In the genomic region with DNA sequence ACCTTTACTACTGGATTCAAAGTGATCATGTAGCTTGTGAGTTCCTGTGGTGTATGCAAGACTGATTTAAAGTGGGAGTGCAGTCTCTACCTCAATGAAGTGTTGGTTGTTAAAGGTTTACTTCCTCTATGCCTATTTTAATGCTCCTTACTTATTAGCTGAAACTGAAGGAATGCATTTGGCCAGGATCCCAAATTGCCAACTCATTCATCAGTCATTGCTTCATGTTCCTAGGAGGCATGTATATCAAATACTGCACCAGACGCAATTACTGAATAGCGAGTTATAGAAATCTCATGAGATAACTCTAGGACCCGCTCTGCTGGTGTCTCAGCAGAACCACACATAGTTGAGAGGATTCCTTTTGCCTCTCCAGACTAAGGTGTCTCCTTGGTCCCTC, we compare ENCODE assay signal across 14 cellular contexts.
DNase-seq lines count a peak whose midpoint lies in the region; ATAC-seq and TF ChIP-seq lines count a peak whose summit lies in the region.
"Had no signal": no experiment of that assay in that cellular context is flagged by ENCODE, and none has a peak within 500 bp of the region (broad histone marks: within the 10 kb centered on the region; RNA-seq: fewer than 3 reads in every experiment).

No MANE protein-coding gene starts in this region.

- intact Hi-C loops in PC-3 (cut with micrococcal nuclease), result loop anchor here (1.0 to 2.0 kb wide), 3 partner anchors 34 to 64 kb away; no protein-coding TSS in a partner anchor
- intact Hi-C loops in cardiac septum (cut with DNase I), result no loop called here
- intact Hi-C loops in testis (cut with DNase I; ENCODE audit: low total_unique reads), result no loop called here

- POLR2A ChIA-PET in PC-3 (lab: Charles Lee; ENCODE audit: unreplicated experiment), result no interaction called here

- peak overlapping the region; percentile 45; the same call in 1 of the 2 replicates for H3K9ac ChIP-seq in PC-3 (ENCODE audit: low read length)

- H3K9me2 ChIP-seq in PC-3 (replicated peaks; ENCODE audit: low read length), result no peaks in the 10 kb centered on the region

- TF ChIP-seq CTCF in PC-3 (conservative IDR thresholded peaks at IDR 0.05; ENCODE audit: low read depth, low read length) (peak; percentile 58), testis (IDR thresholded peaks at IDR 0.05) (no peak)

- WGBS in testis, 2 donors, result 88 to 97% methylated on average over 3 of the region's 3 CpGs

- DNase-seq in Daoy (ENCODE audit: low read depth) (peak; percentile 67), PC-3 (peak; percentile 98), dedifferentiated amniotic fluid mesenchymal stem cell (ENCODE audit: extremely low spot score) (peak; percentile 36), myocyte (ENCODE audit: low read depth) (peak; percentile 36), cardiac septum (ENCODE audit: low spot score) (no peak), testis (no peak)
- DNase-seq: activated CD8-positive, alpha-beta memory T cell treated with anti-CD3 and anti-CD28 coated beads for 24 hours; gastrocnemius medialis; NCI-H2227 treated with DMSO at 0.1 percent for 48 hours; right lobe of liver; SW 1271 had no signal

- CTCF ChIA-PET in PC-3 (lab: Charles Lee), result interaction anchor here (0.6 to 1.1 kb wide), 4 partner anchors 32 to 69 kb away, joined by 3 to 6 read pairs (median 6); no protein-coding TSS in a partner anchor

- no peaks in the 10 kb centered on the region for H3K27me3 ChIP-seq in PC-3 (ENCODE audit: low read length)
- H3K27me3 ChIP-seq in testis, result no peaks in the 10 kb centered on the region
- H3K27me3 ChIP-seq: adrenal gland, gastrocnemius medialis, right lobe of liver had no signal

- H3K4me1 ChIP-seq in PC-3 (ENCODE audit: insufficient read depth, low read length) (peaks cover 26% of the 10 kb centered on the region), testis (peaks cover 30% of the 10 kb centered on the region)
- H3K4me1 ChIP-seq: gastrocnemius medialis, right lobe of liver had no signal

- H3K36me3 ChIP-seq in PC-3 (ENCODE audit: low read depth, low read length) (no peaks in the 10 kb centered on the region), testis (ENCODE audit: low read depth, missing control alignments) (no peaks in the 10 kb centered on the region)
- H3K36me3 ChIP-seq: adrenal gland, gastrocnemius medialis, right lobe of liver had no signal

- no peak overlapping the region for H2AFZ ChIP-seq in PC-3 (ENCODE audit: low read length)

- H3K9me3 ChIP-seq in PC-3 (ENCODE audit: low read length) (no peaks in the 10 kb centered on the region), testis (no peaks in the 10 kb centered on the region)
- H3K9me3 ChIP-seq: adrenal gland, gastrocnemius medialis, right lobe of liver had no signal

- ATAC-seq in PC-3 (peak; percentile 98), GM18907 (IDR thresholded peaks at IDR 0.05; ENCODE audit: unreplicated experiment) (no peak), GM18861 (IDR thresholded peaks at IDR 0.05; ENCODE audit: unreplicated experiment) (no peak)
- ATAC-seq: gastrocnemius medialis, right lobe of liver had no signal

- H3K4me2 ChIP-seq in PC-3 (ENCODE audit: low read length), result peak overlapping the region; percentile 38

- BruUV-seq in PC-3 (replicated peaks; lab: Mats Ljungman, UMichigan), result no TSS peak

- no peak for TF ChIP-seq POLR2A in testis (IDR thresholded peaks at IDR 0.05)

- H3K27ac ChIP-seq in PC-3 (ENCODE audit: low read length) (peak overlapping the region; percentile 70), testis (no peak overlapping the region)
- H3K27ac ChIP-seq: gastrocnemius medialis, right lobe of liver had no signal

- H3K4me3 ChIP-seq in PC-3 (ENCODE audit: low read length) (no peak overlapping the region), testis (no peak overlapping the region)
- H3K4me3 ChIP-seq: adrenal gland, gastrocnemius medialis, right lobe of liver had no signal

- no peaks in the 10 kb centered on the region for H3K79me2 ChIP-seq in PC-3 (ENCODE audit: low read length)

- H4K20me1 ChIP-seq in PC-3 (ENCODE audit: low read length), result no peaks in the 10 kb centered on the region

- H3F3A ChIP-seq in PC-3 (ENCODE audit: low read length, unreplicated experiment), result no peaks in the 10 kb centered on the region

Comparison
In these comparisons a context has a peak if more than half of its experiments do, and no peak if none do; other contexts are left out.
1. DNase-seq: peak in Daoy (single experiment), PC-3 (single experiment), dedifferentiated amniotic fluid mesenchymal stem cell (single experiment) and myocyte (single experiment); none in cardiac septum (single experiment) and testis (single experiment).